Comparison of ENCODE assay signal across 8 cellular contexts in genomic region chr1:179882253-179883039, GRCh38. TPM values are rescaled to one million over a fixed set of nuclear protein-coding genes. Genes with fewer than 3 reads are reported as not detected.
A peak's percentile ranks its signal among the peaks of the same experiment; 100 is the strongest.
DNase-seq lines count a peak whose midpoint lies in the region; ATAC-seq and FAIRE-seq lines count a peak whose summit lies in the region.

TSS of gene TOR1AIP1 (plus strand) at chr1:179882285. CDS start at chr1:179882503, 218 bp downstream.

- peaks cover 53% of the 10 kb centered on the region for H3K36me3 Mint-ChIP-seq in effector memory CD8-positive, alpha-beta T cell (ENCODE audit: insufficient read depth)
- peaks cover 6% of the 10 kb centered on the region for H3K36me3 Mint-ChIP-seq in memory B cell

- H3K4me3 Mint-ChIP-seq in effector memory CD8-positive, alpha-beta T cell: peak within 1 kb of the TSS; percentile 93
- peak within 1 kb of the TSS; percentile 94 for H3K4me3 Mint-ChIP-seq in memory B cell

- in situ Hi-C loops in Caki2 (cut with HindIII; ENCODE audit: low pct_unique_long_range_greater_than_20kb, low sequenced_read_pairs): no loop called here

- H3K27ac Mint-ChIP-seq in effector memory CD8-positive, alpha-beta T cell: peak within 1 kb of the TSS; percentile 100
- H3K27ac Mint-ChIP-seq in memory B cell: peak within 1 kb of the TSS; percentile 99

- H3K9me3 Mint-ChIP-seq in effector memory CD8-positive, alpha-beta T cell: no peaks in the 10 kb centered on the region
- H3K9me3 Mint-ChIP-seq in memory B cell: no peaks in the 10 kb centered on the region

- peaks cover 37 to 39% of the 10 kb centered on the region in 2 donors for H3K4me1 Mint-ChIP-seq in effector memory CD8-positive, alpha-beta T cell (ENCODE audit: low read depth in 2 of 2)
- H3K4me1 Mint-ChIP-seq in memory B cell: peaks cover 19% of the 10 kb centered on the region

- FAIRE-seq in HTR-8/SVneo (lab: Jason Lieb, UNC): peak; percentile 89

- peak; percentile 67 for ATAC-seq in GM21367 (IDR thresholded peaks at IDR 0.05; ENCODE audit: unreplicated experiment)
- ATAC-seq in effector memory CD8-positive, alpha-beta T cell (replicated peaks): peak; percentile 71
- peak; percentile 73 for ATAC-seq in memory B cell (ENCODE audit: low read depth)

- DNase-seq in Caki2 (ENCODE audit: low read depth): peak; percentile 98
- DNase-seq in HTR-8/SVneo (ENCODE audit: insufficient read length, low spot score): peak; percentile 92
- peak; percentile 97 for DNase-seq in NOMO-1 treated with DMSO at 0.1 percent for 48 hours (lab: John Stamatoyannopoulos, UW; ENCODE audit: unreplicated experiment)
- peak; percentile 95 for DNase-seq in activated CD8-positive, alpha-beta memory T cell treated with anti-CD3 and anti-CD28 coated beads for 4 hours (ENCODE audit: low read depth in 2 of 2)
- DNase-seq in effector memory CD8-positive, alpha-beta T cell: peak; percentile 96 to 97 (median 97)
- peak; percentile 98 to 99 for DNase-seq in memory B cell (ENCODE audit: low spot score in 2 of 2)
- peak; percentile 97 for DNase-seq in stimulated activated CD8-positive, alpha-beta memory T cell treated with anti-CD3 and anti-CD28 coated beads, Interleukin-12 subunit alpha, Interleukin-12 subunit beta, amount 100 ng/mL, for 24 hours (ENCODE audit: extremely low read depth)

- H3K27me3 Mint-ChIP-seq in effector memory CD8-positive, alpha-beta T cell: no peaks in the 10 kb centered on the region
- H3K27me3 Mint-ChIP-seq in memory B cell: no peaks in the 10 kb centered on the region

RNA-seq across cellular contexts. Expression of gene TOR1AIP1, which starts in this region (rescaled TPM):
- 17.7 and 20.9 TPM in 2 replicates for total RNA-seq in Caki2 (2014; rRNA removed; shearing (Covaris generic); ENCODE audit: low replicate concordance)

Comparison
In these comparisons a context has a peak if more than half of its experiments do, and no peak if none do; other contexts are left out.
1. Peak in every context shown above with its lines: DNase-seq and ATAC-seq.